ENCODE assay signal across 1 cellular context in genomic region chr6:13973422-13973821, GRCh38. TPM values are rescaled to one million over a fixed set of nuclear protein-coding genes. Genes with fewer than 3 reads are reported as not detected.
"Had no signal": no experiment of that assay in that cellular context is flagged by ENCODE, and none has a peak within 500 bp of the region (broad histone marks: within the 10 kb centered on the region; RNA-seq: fewer than 3 reads in every experiment).

No MANE protein-coding gene starts in this region.

RNA-seq across cellular contexts. Expression of gene RNF182, which starts 48.7 kb away (rescaled TPM):
- total RNA-seq: MCF 10A had no signal
